9 cellular contexts compared by ENCODE assay signal in genomic region chr11:128624269-128625170, GRCh38. TPM values are rescaled to one million over a fixed set of nuclear protein-coding genes. Genes with fewer than 3 reads are reported as not detected.
A peak's percentile ranks its signal among the peaks of the same experiment; 100 is the strongest.
DNase-seq lines count a peak whose midpoint lies in the region; ATAC-seq and TF ChIP-seq lines count a peak whose summit lies in the region.
"Had no signal": no experiment of that assay in that cellular context is flagged by ENCODE, and none has a peak within 500 bp of the region (broad histone marks: within the 10 kb centered on the region; RNA-seq: fewer than 3 reads in every experiment).

No MANE protein-coding gene starts in this region.

- ATAC-seq in DND-41 (ENCODE audit: insufficient read depth, low read depth) (peak; percentile 42), GM21786 (IDR thresholded peaks at IDR 0.05; ENCODE audit: unreplicated experiment) (peak; percentile 36)
- ATAC-seq in activated naive CD4-positive, alpha-beta T cell treated with anti-CD3 and anti-CD28 coated beads, Interleukin-2, amount 50 U/mL, for 72 hours = peak; percentile 28 to 50

- H3K4me3 ChIP-seq in DND-41 (ENCODE audit: low read depth in 1 of 2, low read length in 2 of 2) (no peak overlapping the region), OCI-LY7 (ENCODE audit: low read depth, low read length, poor library complexity, severe bottlenecking) (peak overlapping the region; percentile 46)

- peaks cover 0 to 3% of the 10 kb centered on the region in 2 donors for H3K9me3 Mint-ChIP-seq in activated naive CD4-positive, alpha-beta T cell treated with anti-CD3 and anti-CD28 coated beads, Interleukin-2, amount 50 U/mL, for 72 hours
- H3K9me3 Mint-ChIP-seq: neural crest cell had no signal

- peak overlapping the region; percentile 94 to 97 for H3K27ac Mint-ChIP-seq in activated naive CD4-positive, alpha-beta T cell treated with anti-CD3 and anti-CD28 coated beads, Interleukin-2, amount 50 U/mL, for 72 hours

- H2AFZ ChIP-seq in DND-41 (ENCODE audit: low read depth, low read length) (peak overlapping the region; percentile 64), OCI-LY7 (ENCODE audit: low read length) (no peak overlapping the region; the same call in 1 of the 2 replicates)

- H3K4me1 ChIP-seq in DND-41 (ENCODE audit: insufficient read depth, low read length) (peaks cover 39% of the 10 kb centered on the region), OCI-LY7 (ENCODE audit: insufficient read depth, low read length, poor library complexity, severe bottlenecking) (peaks cover 100% of the 10 kb centered on the region)

- BruUV-seq in OCI-LY7 (replicated peaks; lab: Mats Ljungman, UMichigan) = TSS peak; percentile 94

- H3K9me2 ChIP-seq in OCI-LY7 (ENCODE audit: insufficient read depth, low read length) = no peaks in the 10 kb centered on the region

- TF ChIP-seq CTCF in DND-41 (IDR thresholded peaks at IDR 0.05; ENCODE audit: borderline replicate concordance, extremely low read depth, low read length, poor library complexity, severe bottlenecking) (no peak), OCI-LY7 (conservative IDR thresholded peaks at IDR 0.05; ENCODE audit: low read length) (no peak)

- H4K20me1 ChIP-seq in DND-41 (ENCODE audit: insufficient read depth, low read length) (no peaks in the 10 kb centered on the region), OCI-LY7 (ENCODE audit: insufficient read depth, low read length) (no peaks in the 10 kb centered on the region)

- peak overlapping the region; percentile 76 for H3K27ac ChIP-seq in DND-41 (ENCODE audit: low read length)
- H3K27ac ChIP-seq in OCI-LY7 (ENCODE audit: low read depth, low read length, poor library complexity, severe bottlenecking) = peak overlapping the region; percentile 97

- peak; percentile 40 for DNase-seq in DND-41
- peak; percentile 90 for DNase-seq in OCI-LY7 (ENCODE audit: low spot score)
- peak in 1 of 2 donors; percentile 39 for DNase-seq in activated naive CD4-positive, alpha-beta T cell treated with anti-CD3 and anti-CD28 coated beads, Interleukin-2, amount 50 U/mL, for 72 hours (ENCODE audit: low spot score in 2 of 2)
- peak; percentile 69 for DNase-seq in stimulated activated CD8-positive, alpha-beta memory T cell treated with anti-CD3 and anti-CD28 coated beads, Interleukin-4, amount 100 ng/mL, for 48 hours
- no peak for DNase-seq in LoVo (ENCODE audit: low spot score)
- no peak for DNase-seq in anterior cingulate cortex (lab: John Stamatoyannopoulos, UW)
- no peak for DNase-seq in EL

- H3K79me2 ChIP-seq in DND-41 (ENCODE audit: insufficient read depth, low read length) = no peaks in the 10 kb centered on the region
- no peaks in the 10 kb centered on the region; the same call in 1 of the 2 replicates for H3K79me2 ChIP-seq in OCI-LY7 (ENCODE audit: insufficient read depth, low read depth, low read length)

- H3K27me3 ChIP-seq in DND-41 (ENCODE audit: insufficient read depth, low read length, poor library complexity) = no peaks in the 10 kb centered on the region

- peaks cover 0 to 4% of the 10 kb centered on the region in 2 donors for H3K36me3 Mint-ChIP-seq in activated naive CD4-positive, alpha-beta T cell treated with anti-CD3 and anti-CD28 coated beads, Interleukin-2, amount 50 U/mL, for 72 hours

- intact Hi-C loops in OCI-LY7 (cut with micrococcal nuclease; ENCODE audit: unreplicated experiment) = loop anchor here (1.0 to 5.0 kb wide), 5 partner anchors 13 to 1538 kb away; no protein-coding TSS in a partner anchor

- CTCF ChIA-PET in OCI-LY7 (lab: Charles Lee; ENCODE audit: unreplicated experiment) = interaction anchor here (0.6 to 3.6 kb wide), 6 partner anchors 13 to 152 kb away, joined by 3 to 43 read pairs (median 4); no protein-coding TSS in a partner anchor

- no peaks in the 10 kb centered on the region for H3K9me3 ChIP-seq in DND-41 (ENCODE audit: insufficient read depth, low read length, severe bottlenecking)
- no peaks in the 10 kb centered on the region for H3K9me3 ChIP-seq in OCI-LY7 (ENCODE audit: low read length)

- no peaks in the 10 kb centered on the region for H3K36me3 ChIP-seq in DND-41 (ENCODE audit: insufficient read depth, low read length)
- H3K36me3 ChIP-seq in OCI-LY7 (ENCODE audit: insufficient read depth, low read length) = no peaks in the 10 kb centered on the region

- peak overlapping the region; percentile 14; the same call in 1 of the 2 replicates for H3K9ac ChIP-seq in DND-41 (ENCODE audit: low read depth, low read length)

- POLR2A ChIA-PET in OCI-LY7 (lab: Charles Lee) = interaction anchor here (0.5 to 16.8 kb wide), 23 partner anchors 16 to 327 kb away, joined by 3 to 631 read pairs (median 5); no protein-coding TSS in a partner anchor

- H3K4me2 ChIP-seq in DND-41 (ENCODE audit: insufficient read depth, low read length) = peak overlapping the region; percentile 12; the same call in 1 of the 2 replicates
- H3K4me2 ChIP-seq in OCI-LY7 (ENCODE audit: low read length) = peak overlapping the region; percentile 74

RNA-seq across cellular contexts. Expression of gene ETS1, which starts 37.2 kb away (rescaled TPM):
- 203 and 210 TPM in 2 replicates for total RNA-seq in OCI-LY7 (2014; rRNA removed; shearing (Covaris generic))
- total RNA-seq in OCI-LY7 (2022) = 466 and 503 TPM in 2 replicates
- 100 to 1,000 TPM; 176 to 461 TPM for total RNA-seq in activated naive CD4-positive, alpha-beta T cell treated with anti-CD3 and anti-CD28 coated beads, Interleukin-2, amount 50 U/mL, for 72 hours

Comparison
In these comparisons a context has a peak if more than half of its experiments do, and no peak if none do; other contexts are left out.
1. DNase-seq: peak in DND-41 (single experiment), OCI-LY7 (single experiment) and stimulated activated CD8-positive, alpha-beta memory T cell treated with anti-CD3 and anti-CD28 coated beads, Interleukin-4, amount 100 ng/mL, for 48 hours (single experiment); none in LoVo (single experiment), anterior cingulate cortex (0 of 58) and EL (single experiment).
2. Peak in every context shown above with its lines, with median percentiles within 50 percentile points of each other: ATAC-seq.